Comparison of ENCODE assay signal across 8 cellular contexts in the genomic region with DNA sequence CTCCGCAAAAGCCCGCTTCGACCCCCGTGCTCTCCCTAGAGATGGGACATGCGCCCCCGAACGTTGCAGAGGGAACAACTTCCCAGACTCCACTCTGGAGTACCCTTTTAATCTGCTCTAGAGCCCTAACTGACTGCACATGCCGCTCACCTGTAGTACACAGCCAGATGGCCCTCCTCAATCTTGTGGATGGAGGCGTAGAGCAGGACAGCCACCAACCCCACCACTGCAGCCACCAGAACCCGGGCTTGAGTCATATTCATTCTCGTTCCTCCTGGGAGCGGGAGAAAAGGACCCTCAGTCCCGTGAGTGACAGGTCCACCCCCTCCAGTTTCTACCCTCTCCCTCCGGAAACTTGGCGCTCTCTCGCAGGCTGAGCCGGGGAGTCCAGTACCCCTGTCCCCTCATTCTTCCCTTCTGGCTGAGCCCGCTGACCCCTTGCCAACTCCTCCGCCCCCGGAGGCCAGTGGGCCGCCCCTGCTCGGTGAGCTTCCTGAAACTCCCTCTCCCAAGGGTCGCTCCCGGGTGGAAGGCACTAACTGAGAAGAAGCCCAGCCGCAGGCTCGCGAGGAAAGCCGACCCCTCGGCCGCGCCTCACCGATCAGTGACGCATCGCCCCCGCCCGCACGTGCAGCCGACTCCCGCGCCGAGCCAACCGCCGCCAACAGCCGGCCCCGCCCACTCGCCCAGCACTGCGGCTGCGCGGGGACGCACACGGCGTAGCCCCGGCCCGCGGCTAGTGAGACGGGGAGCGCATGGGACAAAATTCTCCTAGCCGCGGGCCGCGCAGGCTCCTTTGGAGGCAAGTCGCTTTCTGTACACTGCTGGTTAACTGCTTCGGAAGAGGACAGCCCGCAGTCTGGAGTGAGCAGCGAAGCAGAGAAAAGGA. TPM values are rescaled to one million over a fixed set of nuclear protein-coding genes. Genes with fewer than 3 reads are reported as not detected.
DNase-seq lines count a peak whose midpoint lies in the region; ATAC-seq lines count a peak whose summit lies in the region.

ERLIN1 (minus strand) TSS at position 666 of the 889 bp plus-strand sequence; CDS start at position 263, 403 bp downstream.

- CTCF ChIA-PET in CD4-positive, alpha-beta memory T cell (lab: Charles Lee; ENCODE audit: partially characterized antibody) = interaction anchor here (0.9 kb wide), 1 partner anchor 10 kb away, joined by 4 read pairs; no protein-coding TSS in a partner anchor

- DNase-seq in CD4-positive, alpha-beta memory T cell = peak; percentile 89 to 91 (median 91)
- peak; percentile 31 for DNase-seq in HS-27A (ENCODE audit: low read depth)
- peak; percentile 85 for DNase-seq in NK-92 treated with Interleukin-12 subunit alpha and Interleukin-12 subunit beta, amount 100 ng/mL, for 24 hours (lab: John Stamatoyannopoulos, UW)
- peak; percentile 97 for DNase-seq in activated CD8-positive, alpha-beta memory T cell treated with anti-CD3 and anti-CD28 coated beads for 24 hours
- DNase-seq in effector CD8-positive, alpha-beta T cell (lab: John Stamatoyannopoulos, UW) = peak; percentile 81
- DNase-seq in medulla oblongata (ENCODE audit: extremely low spot score) = peak; percentile 94
- DNase-seq in stimulated activated CD4-positive, alpha-beta T cell treated with anti-CD3 and anti-CD28 coated beads, TNF-alpha, amount 100 ng/mL, for 48 hours (ENCODE audit: low read depth in 3 of 3) = peak; percentile 88 to 96 (median 90)

- H3K4me3 ChIP-seq in CD4-positive, alpha-beta memory T cell (ENCODE audit: low read length in 2 of 2) = peak within 1 kb of the TSS; percentile 80 to 98

- H3K27me3 Mint-ChIP-seq in CD4-positive, alpha-beta memory T cell = no peaks in the 10 kb centered on the region

- H3K27ac Mint-ChIP-seq in CD4-positive, alpha-beta memory T cell = peak within 1 kb of the TSS; percentile 90 to 98 (median 97)

- peaks cover 18 to 44% of the 10 kb centered on the region in 2 donors for H3K36me3 Mint-ChIP-seq in CD4-positive, alpha-beta memory T cell

- intact Hi-C loops in CD4-positive, alpha-beta memory T cell (cut with micrococcal nuclease) = loop anchor here (1.0 to 5.0 kb wide), 4 partner anchors 17 to 102 kb away; partner anchors contain the start of genes BLOC1S2, CHUK and CWF19L1

- no peaks in the 10 kb centered on the region for H3K27me3 ChIP-seq in CD4-positive, alpha-beta memory T cell (ENCODE audit: insufficient read depth, low read length)

- H3K4me1 ChIP-seq in CD4-positive, alpha-beta memory T cell (ENCODE audit: insufficient read depth, low read length) = peaks cover 38% of the 10 kb centered on the region

- peaks cover 37 to 66% (median 49%) of the 10 kb centered on the region in 4 donors for H3K4me1 Mint-ChIP-seq in CD4-positive, alpha-beta memory T cell

- peaks cover 0 to 2% (median 0%) of the 10 kb centered on the region in 8 donors for H3K9me3 Mint-ChIP-seq in CD4-positive, alpha-beta memory T cell

- H3K36me3 ChIP-seq in CD4-positive, alpha-beta memory T cell (ENCODE audit: insufficient read depth, low read length) = peaks cover 15% of the 10 kb centered on the region

- no peaks in the 10 kb centered on the region for H3K9me3 ChIP-seq in CD4-positive, alpha-beta memory T cell (ENCODE audit: control insufficient read depth in 1 of 2, low read length in 2 of 2)

- H3K4me3 Mint-ChIP-seq in CD4-positive, alpha-beta memory T cell = peak within 1 kb of the TSS; percentile 93 to 98 (median 96)

- H3K27ac ChIP-seq in CD4-positive, alpha-beta memory T cell (ENCODE audit: low read depth, low read length) = peak within 1 kb of the TSS; percentile 72

- peak; percentile 87 for ATAC-seq in GM19463 (IDR thresholded peaks at IDR 0.05; ENCODE audit: unreplicated experiment)

- POLR2A ChIA-PET in CD4-positive, alpha-beta memory T cell (lab: Charles Lee; ENCODE audit: partially characterized antibody) = interaction anchor here (0.6 to 1.8 kb wide), 8 partner anchors 10 to 350 kb away, joined by 3 to 9 read pairs (median 4); partner anchors contain the start of genes CHUK and HIF1AN

RNA-seq across cellular contexts. Expression of gene ERLIN1, which starts in this region (rescaled TPM):
- total RNA-seq in CD4-positive, alpha-beta memory T cell = 10 to 100 TPM; 11.6 to 12.5 TPM
- 10 to 100 TPM in 1 of 2 donors, 1 to 10 TPM in 1; 7.2 to 15.9 TPM for polyA plus RNA-seq in CD4-positive, alpha-beta memory T cell

Comparison
In these comparisons a context has a peak if more than half of its experiments do, and no peak if none do; other contexts are left out.
1. Peak in every context shown above with its lines: DNase-seq, ATAC-seq, H3K4me3 ChIP-seq and H3K27ac ChIP-seq.
2. DNase-seq: peak in every context shown above with its lines; median percentile 97 in activated CD8-positive, alpha-beta memory T cell treated with anti-CD3 and anti-CD28 coated beads for 24 hours; 94 in medulla oblongata; 91 in CD4-positive, alpha-beta memory T cell; 90 in stimulated activated CD4-positive, alpha-beta T cell treated with anti-CD3 and anti-CD28 coated beads, TNF-alpha, amount 100 ng/mL, for 48 hours; 85 in NK-92 treated with Interleukin-12 subunit alpha and Interleukin-12 subunit beta, amount 100 ng/mL, for 24 hours; 81 in effector CD8-positive, alpha-beta T cell; 31 in HS-27A.